Comparison of ENCODE assay signal across 1 cellular context in the genomic region with DNA sequence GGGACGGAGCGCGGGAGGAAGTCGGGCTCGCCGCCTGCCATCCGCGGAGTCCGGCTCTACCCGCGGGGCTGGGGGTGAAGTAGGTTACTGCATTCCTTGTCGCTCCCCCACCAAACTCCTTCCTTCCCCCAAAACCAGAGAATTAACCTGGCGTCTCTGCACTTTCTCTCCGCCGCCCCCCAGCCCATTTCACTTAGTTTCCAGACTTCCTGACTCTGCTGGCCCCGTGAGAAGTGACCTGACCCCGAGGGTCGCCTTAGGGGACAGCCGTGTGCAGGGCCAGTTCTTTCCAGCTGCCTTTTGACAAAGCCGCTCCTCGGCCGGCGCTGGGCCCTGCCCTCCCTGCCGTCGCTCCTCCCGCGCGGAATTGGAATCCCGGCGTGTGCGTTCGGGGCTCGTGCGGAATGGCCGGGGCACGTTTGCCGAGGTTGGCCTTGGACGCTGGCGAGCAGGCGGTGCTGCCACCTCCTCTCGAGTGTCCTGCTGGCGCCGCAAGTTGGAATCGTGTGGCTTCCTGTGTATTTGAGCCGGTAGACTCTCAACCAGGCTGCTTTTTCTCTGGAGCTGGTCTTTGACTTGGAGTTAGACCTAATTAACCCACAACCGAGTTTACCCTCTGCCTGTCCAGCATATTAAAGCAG.
TF ChIP-seq lines count a peak whose summit lies in the region.

No MANE protein-coding gene starts in this region.

TF ChIP-seq in HepG2, 621 proteins besides CTCF, POLR2A, EP300 and RAD21 (continued from another document and continues in another):
- TF ChIP-seq ZNF503 (CRISPR knock-in tag; IDR thresholded peaks at IDR 0.05) = no peak; the same call in 1 of the 2 replicates
- no peak for TF ChIP-seq ZNF275 (CRISPR knock-in tag; IDR thresholded peaks at IDR 0.05; ENCODE audit: borderline replicate concordance)
- TF ChIP-seq ZNF710 (CRISPR knock-in tag; IDR thresholded peaks at IDR 0.05; ENCODE audit: borderline replicate concordance) = peak; percentile 91
- no peak; the same call in 1 of the 2 replicates for TF ChIP-seq SALL2 (CRISPR knock-in tag; IDR thresholded peaks at IDR 0.05)
- peak; percentile 58; the same call in 1 of the 2 replicates for TF ChIP-seq ZNF747 (CRISPR knock-in tag; IDR thresholded peaks at IDR 0.05; ENCODE audit: borderline replicate concordance)
- no peak for TF ChIP-seq FOXP1 (IDR thresholded peaks at IDR 0.05)
- no peak for TF ChIP-seq FOXP1 (CRISPR knock-in tag; IDR thresholded peaks at IDR 0.05)
- peak; percentile 72 for TF ChIP-seq HOXA5 (CRISPR knock-in tag; IDR thresholded peaks at IDR 0.05)
- 0 out of 2 replicates have a peak, but pooled peaks have one; percentile 25 for TF ChIP-seq PPARG (CRISPR knock-in tag; conservative IDR thresholded peaks at IDR 0.05)
- peak; percentile 78 for TF ChIP-seq ZNF280D (CRISPR knock-in tag; IDR thresholded peaks at IDR 0.05)
- peak; percentile 79; the same call in 1 of the 2 replicates for TF ChIP-seq ZNF350 (CRISPR knock-in tag; IDR thresholded peaks at IDR 0.05; ENCODE audit: borderline replicate concordance, low read depth)
- no peak for TF ChIP-seq TOE1 (CRISPR knock-in tag; IDR thresholded peaks at IDR 0.05)
- peak; percentile 78; the same call in 1 of the 2 replicates for TF ChIP-seq ZBTB7B (CRISPR knock-in tag; IDR thresholded peaks at IDR 0.05)
- TF ChIP-seq, protein P1, sequence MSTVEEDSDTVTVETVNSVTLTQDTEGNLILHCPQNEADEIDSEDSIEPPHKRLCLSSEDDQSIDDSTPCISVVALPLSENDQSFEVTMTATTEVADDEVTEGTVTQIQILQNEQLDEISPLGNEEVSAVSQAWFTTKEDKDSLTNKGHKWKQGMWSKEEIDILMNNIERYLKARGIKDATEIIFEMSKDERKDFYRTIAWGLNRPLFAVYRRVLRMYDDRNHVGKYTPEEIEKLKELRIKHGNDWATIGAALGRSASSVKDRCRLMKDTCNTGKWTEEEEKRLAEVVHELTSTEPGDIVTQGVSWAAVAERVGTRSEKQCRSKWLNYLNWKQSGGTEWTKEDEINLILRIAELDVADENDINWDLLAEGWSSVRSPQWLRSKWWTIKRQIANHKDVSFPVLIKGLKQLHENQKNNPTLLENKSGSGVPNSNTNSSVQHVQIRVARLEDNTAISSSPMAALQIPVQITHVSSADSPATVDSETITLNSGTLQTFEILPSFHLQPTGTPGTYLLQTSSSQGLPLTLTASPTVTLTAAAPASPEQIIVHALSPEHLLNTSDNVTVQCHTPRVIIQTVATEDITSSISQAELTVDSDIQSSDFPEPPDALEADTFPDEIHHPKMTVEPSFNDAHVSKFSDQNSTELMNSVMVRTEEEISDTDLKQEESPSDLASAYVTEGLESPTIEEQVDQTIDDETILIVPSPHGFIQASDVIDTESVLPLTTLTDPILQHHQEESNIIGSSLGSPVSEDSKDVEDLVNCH (CRISPR knock-in tag; IDR thresholded peaks at IDR 0.05) = no peak
- TF ChIP-seq EEA1 (CRISPR knock-in tag; IDR thresholded peaks at IDR 0.05; ENCODE audit: borderline replicate concordance) = peak; percentile 68; the same call in 1 of the 2 replicates
- TF ChIP-seq ZNF569 (CRISPR knock-in tag; IDR thresholded peaks at IDR 0.05; ENCODE audit: borderline replicate concordance) = no peak
- peak; percentile 62; the same call in 1 of the 2 replicates for TF ChIP-seq CBFB (CRISPR knock-in tag; IDR thresholded peaks at IDR 0.05)
- TF ChIP-seq ZNF44 (CRISPR knock-in tag; IDR thresholded peaks at IDR 0.05) = peak; percentile 81; the same call in 1 of the 2 replicates
- TF ChIP-seq ATAD3A (CRISPR knock-in tag; IDR thresholded peaks at IDR 0.05) = no peak
- TF ChIP-seq HOXA7 (CRISPR knock-in tag; IDR thresholded peaks at IDR 0.05) = no peak
- no peak for TF ChIP-seq CREB1 (IDR thresholded peaks at IDR 0.05)
- no peak for TF ChIP-seq CREB1 (CRISPR knock-in tag; IDR thresholded peaks at IDR 0.05)
- TF ChIP-seq CEBPG (CRISPR knock-in tag; IDR thresholded peaks at IDR 0.05) = peak; percentile 41; the same call in 1 of the 2 replicates
- no peak for TF ChIP-seq SNRNP70 (IDR thresholded peaks at IDR 0.05; ENCODE audit: low read depth, low read length)
- no peak for TF ChIP-seq ZNF282 (IDR thresholded peaks at IDR 0.05; ENCODE audit: partially characterized antibody)
- TF ChIP-seq STAT5B (CRISPR knock-in tag; IDR thresholded peaks at IDR 0.05) = 0 out of 2 replicates have a peak, but pooled peaks have one; percentile 50
- no peak for TF ChIP-seq MEF2D (CRISPR knock-in tag; IDR thresholded peaks at IDR 0.05)
- TF ChIP-seq RXRA (CRISPR knock-in tag; IDR thresholded peaks at IDR 0.05) = peak; percentile 72
- TF ChIP-seq MBD4 (IDR thresholded peaks at IDR 0.05; ENCODE audit: borderline replicate concordance, low read length) = no peak
- peak; percentile 75 for TF ChIP-seq PHF8 (CRISPR knock-in tag; IDR thresholded peaks at IDR 0.05)
- TF ChIP-seq ZNF83 (CRISPR knock-in tag; IDR thresholded peaks at IDR 0.05; ENCODE audit: borderline replicate concordance) = no peak
- TF ChIP-seq SIN3B (IDR thresholded peaks at IDR 0.05; ENCODE audit: low read length) = peak; percentile 77; the same call in 1 of the 2 replicates
- TF ChIP-seq BRD4 (CRISPR knock-in tag; IDR thresholded peaks at IDR 0.05) = peak; percentile 82
- TF ChIP-seq TFE3 (CRISPR knock-in tag; IDR thresholded peaks at IDR 0.05) = 0 out of 2 replicates have a peak, but pooled peaks have one; percentile 45
- no peak for TF ChIP-seq LCORL (IDR thresholded peaks at IDR 0.05)
- TF ChIP-seq LCORL (CRISPR knock-in tag; IDR thresholded peaks at IDR 0.05) = peak; percentile 81
- peak; percentile 31; the same call in 1 of the 2 replicates for TF ChIP-seq SATB2 (CRISPR knock-in tag; IDR thresholded peaks at IDR 0.05)
- peak; percentile 94 for TF ChIP-seq HDAC1 (CRISPR knock-in tag; IDR thresholded peaks at IDR 0.05)
- no peak for TF ChIP-seq RFXANK (CRISPR knock-in tag; IDR thresholded peaks at IDR 0.05)
- TF ChIP-seq ZNF331 (CRISPR knock-in tag; IDR thresholded peaks at IDR 0.05) = peak; percentile 76; the same call in 1 of the 2 replicates
- TF ChIP-seq IRF2 (CRISPR knock-in tag; IDR thresholded peaks at IDR 0.05) = peak; percentile 53; the same call in 1 of the 2 replicates
- TF ChIP-seq, protein P2, sequence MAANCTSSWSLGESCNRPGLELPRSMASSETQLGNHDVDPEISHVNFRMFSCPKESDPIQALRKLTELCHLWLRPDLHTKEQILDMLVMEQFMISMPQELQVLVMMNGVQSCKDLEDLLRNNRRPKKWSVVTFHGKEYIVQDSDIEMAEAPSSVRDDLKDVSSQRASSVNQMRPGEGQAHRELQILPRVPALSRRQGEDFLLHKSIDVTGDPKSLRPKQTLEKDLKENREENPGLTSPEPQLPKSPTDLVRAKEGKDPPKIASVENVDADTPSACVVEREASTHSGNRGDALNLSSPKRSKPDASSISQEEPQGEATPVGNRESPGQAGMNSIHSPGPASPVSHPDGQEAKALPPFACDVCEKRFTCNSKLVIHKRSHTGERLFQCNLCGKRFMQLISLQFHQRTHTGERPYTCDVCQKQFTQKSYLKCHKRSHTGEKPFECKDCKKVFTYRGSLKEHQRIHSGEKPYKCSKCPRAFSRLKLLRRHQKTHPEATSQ (CRISPR knock-in tag; IDR thresholded peaks at IDR 0.05; ENCODE audit: borderline replicate concordance) = peak; percentile 56; the same call in 1 of the 2 replicates
- peak; percentile 56; the same call in 1 of the 2 replicates for TF ChIP-seq KLF12 (CRISPR knock-in tag; IDR thresholded peaks at IDR 0.05; ENCODE audit: borderline replicate concordance)
- TF ChIP-seq SNAPC2 (CRISPR knock-in tag; IDR thresholded peaks at IDR 0.05) = peak; percentile 22; the same call in 1 of the 2 replicates
- TF ChIP-seq TGIF2 (CRISPR knock-in tag; IDR thresholded peaks at IDR 0.05) = peak; percentile 95
- peak; percentile 9; the same call in 1 of the 2 replicates for TF ChIP-seq ZBTB33 (CRISPR knock-in tag; IDR thresholded peaks at IDR 0.05)
- no peak for TF ChIP-seq ZNF597 (CRISPR knock-in tag; IDR thresholded peaks at IDR 0.05)
